4 cellular contexts compared by ENCODE assay signal in genomic region chr3:90134090-90134489, GRCh38.
TF ChIP-seq lines count a peak whose summit lies in the region.

No MANE protein-coding gene starts in this region.

TF ChIP-seq in HepG2, 621 proteins besides CTCF, POLR2A, EP300 and RAD21:
- TF ChIP-seq ZNF446 (CRISPR knock-in tag; IDR thresholded peaks at IDR 0.05) = no peak
- peak; percentile 53 for TF ChIP-seq MAFF (IDR thresholded peaks at IDR 0.05; ENCODE audit: low read depth, low read length)
- peak; percentile 45 to 77 for TF ChIP-seq MAFK (conservative IDR thresholded peaks at IDR 0.05 in 1 of 2, IDR thresholded peaks at IDR 0.05 in 1 of 2; ENCODE audit: low read length in 2 of 2)

TF ChIP-seq in A549, 52 proteins besides CTCF, POLR2A, EP300 and RAD21:
- TF ChIP-seq FOSB (CRISPR knock-in tag; IDR thresholded peaks at IDR 0.05) = no peak
- TF ChIP-seq MAFK (IDR thresholded peaks at IDR 0.05; ENCODE audit: partially characterized antibody) = peak; percentile 23
TF ChIP-seq in A549: peak in this region for 1.

TF ChIP-seq in IMR-90, 13 proteins besides CTCF, POLR2A, EP300 and RAD21:
- peak; percentile 61 for TF ChIP-seq MAFK (IDR thresholded peaks at IDR 0.05; ENCODE audit: low read depth, low read length)
- no peak for TF ChIP-seq CEBPB (IDR thresholded peaks at IDR 0.05; ENCODE audit: low read depth, low read length)

TF ChIP-seq in WTC11, 78 proteins besides CTCF, POLR2A, EP300 and RAD21:
- TF ChIP-seq, protein P1, sequence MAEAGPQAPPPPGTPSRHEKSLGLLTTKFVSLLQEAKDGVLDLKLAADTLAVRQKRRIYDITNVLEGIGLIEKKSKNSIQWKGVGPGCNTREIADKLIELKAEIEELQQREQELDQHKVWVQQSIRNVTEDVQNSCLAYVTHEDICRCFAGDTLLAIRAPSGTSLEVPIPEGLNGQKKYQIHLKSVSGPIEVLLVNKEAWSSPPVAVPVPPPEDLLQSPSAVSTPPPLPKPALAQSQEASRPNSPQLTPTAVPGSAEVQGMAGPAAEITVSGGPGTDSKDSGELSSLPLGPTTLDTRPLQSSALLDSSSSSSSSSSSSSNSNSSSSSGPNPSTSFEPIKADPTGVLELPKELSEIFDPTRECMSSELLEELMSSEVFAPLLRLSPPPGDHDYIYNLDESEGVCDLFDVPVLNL (CRISPR knock-in tag; IDR thresholded peaks at IDR 0.05; ENCODE audit: borderline replicate concordance, low read depth) = no peak
- TF ChIP-seq ZNF263 (CRISPR knock-in tag; IDR thresholded peaks at IDR 0.05; ENCODE audit: low read depth) (no peak), SMAD3 (CRISPR knock-in tag; IDR thresholded peaks at IDR 0.05; ENCODE audit: borderline replicate concordance) (no peak), ZNF232 (CRISPR knock-in tag; IDR thresholded peaks at IDR 0.05) (no peak), ZSCAN18 (CRISPR knock-in tag; IDR thresholded peaks at IDR 0.05) (no peak), HMGA2 (CRISPR knock-in tag; IDR thresholded peaks at IDR 0.05) (0 out of 2 replicates have a peak, but pooled peaks have one; percentile 2)
